Comparison of ENCODE assay signal across 17 cellular contexts in genomic region chr22:26068571-26068970, GRCh38.
"Had no signal": no experiment of that assay in that cellular context is flagged by ENCODE, and none has a peak within 500 bp of the region (broad histone marks: within the 10 kb centered on the region; RNA-seq: fewer than 3 reads in every experiment).

No MANE protein-coding gene starts in this region.

- H3K27ac ChIP-seq: adrenal gland, dorsolateral prefrontal cortex, gastrocnemius medialis, parathyroid adenoma, thyroid gland, vagina, WERI-Rb-1 had no signal

- H3K27me3 ChIP-seq: gastrocnemius medialis, thyroid gland, vagina had no signal

- H3K4me3 ChIP-seq: adrenal gland, dorsolateral prefrontal cortex, gastrocnemius medialis, mucosa of descending colon, thyroid gland, vagina had no signal

- DNase-seq: activated CD4-positive, alpha-beta memory T cell treated with anti-CD3 and anti-CD28 coated beads for 36 hours; activated CD4-positive, alpha-beta T cell treated with anti-CD3 and anti-CD28 coated beads for 36 hours; activated CD8-positive, alpha-beta memory T cell treated with anti-CD3 and anti-CD28 coated beads, Interleukin-2, amount 10 ng/mL, durations not matched to agents 7 days and 5 days; activated naive CD4-positive, alpha-beta T cell treated with anti-CD3 and anti-CD28 coated beads, Interleukin-2, amount 50 U/mL, for 16 hours; activated T-cell treated with anti-CD3 and anti-CD28 coated beads, Interleukin-2, amount 50 U/mL, for 1 hour; adrenal gland; dorsolateral prefrontal cortex; gastrocnemius medialis; mucosa of descending colon; naive thymus-derived CD4-positive, alpha-beta T cell; stimulated activated CD4-positive, alpha-beta T cell treated with anti-CD3 and anti-CD28 coated beads, Interleukin-4, amount 100 ng/mL, for 1 hour; stimulated activated naive B cell treated with anti-CD40 and anti-IgM and Interleukin-4, amounts not matched to agents 10 μg/mL and 1 μg/mL and 100 μg/mL, for 72 hours; thyroid gland; WERI-Rb-1 had no signal

- H2AFZ ChIP-seq: parathyroid adenoma had no signal

- H3K9ac ChIP-seq: parathyroid adenoma had no signal

- ATAC-seq: activated CD4-positive, alpha-beta T cell treated with anti-CD3 and anti-CD28 coated beads for 36 hours; activated CD8-positive, alpha-beta memory T cell treated with anti-CD3 and anti-CD28 coated beads, Interleukin-2, amount 10 ng/mL, durations not matched to agents 7 days and 5 days; gastrocnemius medialis; left lobe of liver; mucosa of descending colon; naive thymus-derived CD4-positive, alpha-beta T cell; stimulated activated naive B cell treated with anti-CD40 and anti-IgM and Interleukin-4, amounts not matched to agents 10 μg/mL and 1 μg/mL and 100 μg/mL, for 72 hours had no signal

- H3K9me3 ChIP-seq: adrenal gland, gastrocnemius medialis, mucosa of descending colon, thyroid gland, vagina had no signal

- H3K36me3 ChIP-seq: adrenal gland, gastrocnemius medialis, thyroid gland, vagina, WERI-Rb-1 had no signal

- H3K79me2 ChIP-seq: parathyroid adenoma had no signal

- H3K4me1 ChIP-seq: adrenal gland, parathyroid adenoma, thyroid gland, vagina had no signal
